In genomic region chr2:238602223-238602945, GRCh38 we compare ENCODE assay signal across 23 cellular contexts.
DNase-seq lines count a peak whose midpoint lies in the region; ATAC-seq, FAIRE-seq and TF ChIP-seq lines count a peak whose summit lies in the region.
"Had no signal": no experiment of that assay in that cellular context is flagged by ENCODE, and none has a peak within 500 bp of the region (broad histone marks: within the 10 kb centered on the region; RNA-seq: fewer than 3 reads in every experiment).

No MANE protein-coding gene starts in this region.

- peak; percentile 45 for ATAC-seq in Right ventricle myocardium superior (ENCODE audit: poor library complexity)
- ATAC-seq in left ventricle myocardium superior = peak; percentile 58
- ATAC-seq in sciatic nerve = peak; percentile 44
- no peak for ATAC-seq in HG03097 (IDR thresholded peaks at IDR 0.05; ENCODE audit: low FRiP score, unreplicated experiment)
- ATAC-seq: activated T-cell treated with anti-CD3 and anti-CD28 coated beads, Interleukin-2, amount 50 U/mL, for 4 hours; effector memory CD8-positive, alpha-beta T cell; SK-N-SH treated with all-trans-retinoic acid at 6 μM for 48 hours; stimulated activated memory B cell treated with anti-CD40 and anti-IgM and Interleukin-4, amounts not matched to agents 10 μg/mL and 1 μg/mL and 100 μg/mL, for 72 hours had no signal

- no peak for TF ChIP-seq POLR2A in vagina (IDR thresholded peaks at IDR 0.05)

- peak overlapping the region; percentile 70 for H3K27ac ChIP-seq in vagina

- FAIRE-seq in urothelium cell line (lab: Jason Lieb, UNC) = no peak

- H3K9me3 ChIP-seq in vagina = no peaks in the 10 kb centered on the region
- H3K9me3 ChIP-seq: BE2C had no signal

- no peaks in the 10 kb centered on the region for H3K36me3 ChIP-seq in vagina
- H3K36me3 ChIP-seq: BE2C had no signal

- H3K4me1 ChIP-seq in vagina = peaks cover 56% of the 10 kb centered on the region
- H3K4me1 ChIP-seq: BE2C had no signal

- no peak for TF ChIP-seq CTCF in vagina (IDR thresholded peaks at IDR 0.05)

- intact Hi-C loops in Right ventricle myocardium superior (cut with DNase I) = no loop called here
- intact Hi-C loops in cardiac septum (cut with DNase I) = loop anchor here (5.0 kb wide), 1 partner anchor 100 kb away; no protein-coding TSS in a partner anchor
- intact Hi-C loops in left ventricle myocardium superior (cut with micrococcal nuclease) = no loop called here
- intact Hi-C loops in sciatic nerve (cut with DNase I) = no loop called here
- intact Hi-C loops in vagina (cut with DNase I) = no loop called here

- DNase-seq in Right ventricle myocardium superior (no peak), cardiac septum (ENCODE audit: low spot score) (no peak), left ventricle myocardium superior (no peak), sciatic nerve (ENCODE audit: low spot score) (no peak), vagina (ENCODE audit: extremely low spot score in 2 of 2) (no peak), urothelium cell line (ENCODE audit: low spot score) (no peak), NCI-H748 (lab: John Stamatoyannopoulos, UW; ENCODE audit: unreplicated experiment) (no peak)
- DNase-seq: activated CD4-positive, alpha-beta T cell treated with anti-CD3 and anti-CD28 coated beads for 1 hour; activated naive CD4-positive, alpha-beta T cell treated with anti-CD3 and anti-CD28 coated beads, Interleukin-2, amount 10 ng/mL, durations not matched to agents 7 days and 5 days; activated T-cell treated with anti-CD3 and anti-CD28 coated beads, Interleukin-2, amount 50 U/mL, for 4 hours; BE2C; effector memory CD8-positive, alpha-beta T cell; immature natural killer cell; NCI-H1417; NCI-H2107; NCI-H510A treated with DMSO at 0.1 percent for 48 hours; occipital lobe; RPMI8226; stimulated activated CD4-positive, alpha-beta T cell treated with anti-CD3 and anti-CD28 coated beads, Interleukin-1b, Interleukin-23, amount 100 ng/mL, for 48 hours; trophoblast cell had no signal

- H3K27me3 ChIP-seq in vagina = no peaks in the 10 kb centered on the region

- H3K4me3 ChIP-seq in vagina = no peak overlapping the region
